7 cellular contexts compared by ENCODE assay signal in genomic region chr3:132543016-132543739, GRCh38. TPM values are rescaled to one million over a fixed set of nuclear protein-coding genes. Genes with fewer than 3 reads are reported as not detected.
DNase-seq lines count a peak whose midpoint lies in the region; ATAC-seq, FAIRE-seq and TF ChIP-seq lines count a peak whose summit lies in the region.

No MANE protein-coding gene starts in this region.

- intact Hi-C loops in PC-3 (cut with micrococcal nuclease), result loop anchor here (2.0 kb wide), 1 partner anchor 94 kb away; no protein-coding TSS in a partner anchor

- peak overlapping the region; percentile 57 for H3K4me2 ChIP-seq in PC-3 (ENCODE audit: low read length)

- ATAC-seq in GM21529 (IDR thresholded peaks at IDR 0.05; ENCODE audit: unreplicated experiment), result peak; percentile 51
- peak; percentile 93 for ATAC-seq in PC-3
- no peak for ATAC-seq in HG03378 (IDR thresholded peaks at IDR 0.05; ENCODE audit: unreplicated experiment)
- ATAC-seq in GM19324 (IDR thresholded peaks at IDR 0.05; ENCODE audit: low FRiP score, unreplicated experiment), result no peak

- WGBS in small intestine, 3 donors, result 59 to 75% (median 60%) methylated on average over 2 of the region's 2 CpGs

- no peak for TF ChIP-seq CTCF in PC-3 (conservative IDR thresholded peaks at IDR 0.05; ENCODE audit: low read depth, low read length)
- no peak for TF ChIP-seq CTCF in epithelial cell of proximal tubule (conservative IDR thresholded peaks at IDR 0.05; ENCODE audit: low read depth, low read length)

- no peak overlapping the region for H3K4me3 ChIP-seq in PC-3 (ENCODE audit: low read length)
- H3K4me3 ChIP-seq in epithelial cell of proximal tubule (ENCODE audit: low read depth, low read length), result no peak overlapping the region
- no peak overlapping the region for H3K4me3 ChIP-seq in small intestine (ENCODE audit: low read depth in 1 of 2, low read length in 2 of 2)

- no peaks in the 10 kb centered on the region for H3K79me2 ChIP-seq in PC-3 (ENCODE audit: low read length)

- FAIRE-seq in small intestine (lab: Jason Lieb, UNC), result no peak

- no peaks in the 10 kb centered on the region for H3K9me2 ChIP-seq in PC-3 (replicated peaks; ENCODE audit: low read length)

- no peaks in the 10 kb centered on the region for H3K27me3 ChIP-seq in PC-3 (ENCODE audit: low read length)
- H3K27me3 ChIP-seq in small intestine (ENCODE audit: control insufficient read depth in 2 of 2, insufficient read depth in 2 of 2, low read length in 2 of 2), result no peaks in the 10 kb centered on the region

- DNase-seq in PC-3 (peak; percentile 77), epithelial cell of proximal tubule (ENCODE audit: low read depth) (peak; percentile 27), small intestine (peak; percentile 6), NCI-H2171 (lab: John Stamatoyannopoulos, UW) (no peak)

- no peak overlapping the region for H2AFZ ChIP-seq in PC-3 (ENCODE audit: low read length)

- BruUV-seq in PC-3 (replicated peaks; lab: Mats Ljungman, UMichigan), result no TSS peak

- peaks cover 21% of the 10 kb centered on the region for H3K4me1 ChIP-seq in PC-3 (ENCODE audit: insufficient read depth, low read length)
- H3K4me1 ChIP-seq in small intestine (ENCODE audit: control insufficient read depth in 2 of 2, insufficient read depth in 1 of 2, low read depth in 1 of 2, low read length in 1 of 2), result no peaks in the 10 kb centered on the region

- no peaks in the 10 kb centered on the region for H3K36me3 ChIP-seq in PC-3 (ENCODE audit: low read depth, low read length)
- H3K36me3 ChIP-seq in small intestine (ENCODE audit: control insufficient read depth in 2 of 2, insufficient read depth in 2 of 2, low read length in 2 of 2), result peaks cover 0 to 7% of the 10 kb centered on the region in 2 donors

- H3K27ac ChIP-seq in PC-3 (ENCODE audit: low read length) (peak overlapping the region; percentile 87), small intestine (ENCODE audit: low read depth in 1 of 2, low read length in 1 of 2) (peak overlapping the region in 1 of 2 donors; percentile 7)

- H3F3A ChIP-seq in PC-3 (ENCODE audit: low read length, unreplicated experiment), result peaks cover 4% of the 10 kb centered on the region

- POLR2A ChIA-PET in PC-3 (lab: Charles Lee; ENCODE audit: unreplicated experiment), result interaction anchor here (0.5 kb wide), 1 partner anchor 135 kb away, joined by 3 read pairs; no protein-coding TSS in a partner anchor

- CTCF ChIA-PET in PC-3 (lab: Charles Lee), result no interaction called here

- H3K9me3 ChIP-seq in PC-3 (ENCODE audit: low read length) (no peaks in the 10 kb centered on the region), small intestine (ENCODE audit: control insufficient read depth, low read depth) (no peaks in the 10 kb centered on the region)

- H4K20me1 ChIP-seq in PC-3 (ENCODE audit: low read length), result no peaks in the 10 kb centered on the region

- H3K9ac ChIP-seq in PC-3 (ENCODE audit: low read length), result peak overlapping the region; percentile 41

RNA-seq across cellular contexts. Expression of gene ACKR4, which starts 53.9 kb away (rescaled TPM):
- total RNA-seq in PC-3 (2014; rRNA removed) (not detected in 2 replicates), epithelial cell of proximal tubule (not detected in 2 replicates)
- polyA plus RNA-seq in small intestine, result 10 to 100 TPM in 2 of 3 donors, 1 to 10 TPM in 1; 7.0 to 24.4 (median 11.4) TPM

Comparison
In these comparisons a context has a peak if more than half of its experiments do, and no peak if none do; other contexts are left out.
1. ATAC-seq: peak in GM21529 (single experiment) and PC-3 (single experiment); none in HG03378 (single experiment) and GM19324 (single experiment).